Comparison of ENCODE assay signal across 22 cellular contexts in genomic region chr11:34332524-34332923, GRCh38. TPM values are rescaled to one million over a fixed set of nuclear protein-coding genes. Genes with fewer than 3 reads are reported as not detected.
DNase-seq lines count a peak whose midpoint lies in the region; ATAC-seq, FAIRE-seq and TF ChIP-seq lines count a peak whose summit lies in the region.
"Had no signal": no experiment of that assay in that cellular context is flagged by ENCODE, and none has a peak within 500 bp of the region (broad histone marks: within the 10 kb centered on the region; RNA-seq: fewer than 3 reads in every experiment).

No MANE protein-coding gene starts in this region.

- WGBS in pancreas, 2 donors, result 63 to 67% methylated on average over 3 of the region's 3 CpGs

- DNase-seq in HT-29 (ENCODE audit: low spot score) (peak; percentile 47), SK-MEL-5 (ENCODE audit: low read depth, low spot score) (peak; percentile 53), medulla oblongata (ENCODE audit: extremely low spot score) (peak; percentile 46), pancreas (no peak), NCI-H2196 treated with DMSO at 0.1 percent for 48 hours (lab: John Stamatoyannopoulos, UW; ENCODE audit: unreplicated experiment) (no peak)
- no peak for DNase-seq in activated effector memory CD4-positive, alpha-beta T cell treated with anti-CD3 and anti-CD28 coated beads, Interleukin-2, amount 50 U/mL, for 16 hours
- DNase-seq: activated naive CD4-positive, alpha-beta T cell treated with Interleukin-2 at 50 U/mL for 16 hours; activated T-cell treated with anti-CD3 and anti-CD28 coated beads, Interleukin-2, amount 50 U/mL, for 1 hour; glutamatergic neuron; HFFc6; left colon; NCI-H1048; NCI-H446 treated with DMSO at 0.1 percent for 48 hours; right cardiac atrium; stimulated activated CD4-positive, alpha-beta T cell treated with anti-CD3 and anti-CD28 coated beads, Interleukin-12 subunit alpha, Interleukin-12 subunit beta, amount 100 ng/mL, for 4 hours; stimulated activated CD4-positive, alpha-beta T cell treated with anti-CD3 and anti-CD28 coated beads, Interleukin-4, amount 100 ng/mL, for 4 hours; T1000; upper lobe of left lung had no signal

- H3K27ac ChIP-seq in C4-2B (peak overlapping the region; percentile 15; the same call in 1 of the 2 replicates), pancreas (no peak overlapping the region)
- H3K27ac ChIP-seq: upper lobe of left lung had no signal

- no peaks in the 10 kb centered on the region for H3K27me3 ChIP-seq in pancreas
- H3K27me3 ChIP-seq: upper lobe of left lung had no signal

- ATAC-seq in pancreas, result no peak
- ATAC-seq in HG02885 (IDR thresholded peaks at IDR 0.05; ENCODE audit: poor library complexity, unreplicated experiment), result no peak
- ATAC-seq: natural killer cell treated with Interleukin-12 subunit alpha and Interleukin-12 subunit beta and Interleukin-15 and Interleukin-18, amount 100 ng/mL, for 72 hours; right cardiac atrium had no signal

- intact Hi-C loops in pancreas (cut with DNase I), result no loop called here

- peaks cover 4 to 13% (median 10%) of the 10 kb centered on the region in 3 donors for H3K4me1 ChIP-seq in pancreas

- no peaks in the 10 kb centered on the region for H3K36me3 ChIP-seq in pancreas
- H3K36me3 ChIP-seq: upper lobe of left lung had no signal

- no peak overlapping the region for H3K4me3 ChIP-seq in pancreas
- H3K4me3 ChIP-seq: upper lobe of left lung had no signal

- no peaks in the 10 kb centered on the region for H3K9me3 ChIP-seq in pancreas
- H3K9me3 ChIP-seq: upper lobe of left lung had no signal

- no peak for FAIRE-seq in pancreas (lab: Jason Lieb, UNC)
- FAIRE-seq: bronchial epithelial cell had no signal

- no peak for TF ChIP-seq CTCF in C4-2B (conservative IDR thresholded peaks at IDR 0.05)
- TF ChIP-seq CTCF in pancreas (IDR thresholded peaks at IDR 0.05), result no peak

- in situ Hi-C loops in SK-MEL-5 (cut with HindIII; ENCODE audit: low pct_unique_long_range_greater_than_20kb, low sequenced_read_pairs), result no loop called here

RNA-seq across cellular contexts. Expression of gene ABTB2, which starts 25.3 kb away (rescaled TPM):
- total RNA-seq in HT-29 (2014; rRNA removed; shearing (Covaris generic)), result 26.0 and 27.3 TPM in 2 replicates
- total RNA-seq in SK-MEL-5 (2014; rRNA removed; shearing (Covaris generic)), result 3.3 and 4.2 TPM in 2 replicates
- 26.9 and 31.5 TPM in 2 replicates for polyA plus RNA-seq in SK-MEL-5 (2015; cell fraction: cytosol; rRNA removed)
- polyA plus RNA-seq in SK-MEL-5 (2015; cell fraction: nucleus; rRNA removed), result 19.4 and 21.6 TPM in 2 replicates
- total RNA-seq in pancreas, result 1 to 10 TPM in 5 of 6 donors, under 1 TPM in 1; 0.97 to 4.4 (median 2.2) TPM
- polyA plus RNA-seq in pancreas, result 1 to 10 TPM in 1 of 2 donors, under 1 TPM in 1; 0.63 to 1.3 TPM

Comparison
In these comparisons a context has a peak if more than half of its experiments do, and no peak if none do; other contexts are left out.
1. DNase-seq: peak in HT-29 (single experiment), SK-MEL-5 (single experiment) and medulla oblongata (single experiment); none in pancreas (0 of 6), NCI-H2196 treated with DMSO at 0.1 percent for 48 hours (single experiment) and activated effector memory CD4-positive, alpha-beta T cell treated with anti-CD3 and anti-CD28 coated beads, Interleukin-2, amount 50 U/mL, for 16 hours (single experiment).